1 cellular context compared by ENCODE assay signal in the genomic region with DNA sequence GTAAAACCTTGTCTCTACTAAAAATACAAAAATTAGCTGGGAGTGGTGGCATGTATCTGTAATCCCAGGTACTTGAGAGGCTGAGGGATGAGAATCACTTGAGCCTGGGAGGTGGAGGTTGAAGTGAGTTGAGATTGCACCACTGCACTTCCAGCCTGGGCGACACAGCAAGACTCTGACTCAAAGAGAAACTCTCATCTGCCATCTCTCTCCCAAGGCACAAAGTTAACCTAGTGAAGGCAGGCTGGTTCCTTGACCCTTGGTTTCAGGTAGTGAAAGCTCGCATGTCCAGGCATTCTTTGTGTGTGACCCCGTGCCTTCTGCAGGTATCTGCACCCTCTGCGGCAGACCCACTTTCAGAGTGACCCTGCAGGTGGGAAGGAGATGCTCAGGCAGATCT.
TF ChIP-seq lines count a peak whose summit lies in the region.

No MANE protein-coding gene starts in this region.

TF ChIP-seq in GM12878, 131 proteins besides CTCF, POLR2A, EP300 and RAD21:
- TF ChIP-seq, protein P1, sequence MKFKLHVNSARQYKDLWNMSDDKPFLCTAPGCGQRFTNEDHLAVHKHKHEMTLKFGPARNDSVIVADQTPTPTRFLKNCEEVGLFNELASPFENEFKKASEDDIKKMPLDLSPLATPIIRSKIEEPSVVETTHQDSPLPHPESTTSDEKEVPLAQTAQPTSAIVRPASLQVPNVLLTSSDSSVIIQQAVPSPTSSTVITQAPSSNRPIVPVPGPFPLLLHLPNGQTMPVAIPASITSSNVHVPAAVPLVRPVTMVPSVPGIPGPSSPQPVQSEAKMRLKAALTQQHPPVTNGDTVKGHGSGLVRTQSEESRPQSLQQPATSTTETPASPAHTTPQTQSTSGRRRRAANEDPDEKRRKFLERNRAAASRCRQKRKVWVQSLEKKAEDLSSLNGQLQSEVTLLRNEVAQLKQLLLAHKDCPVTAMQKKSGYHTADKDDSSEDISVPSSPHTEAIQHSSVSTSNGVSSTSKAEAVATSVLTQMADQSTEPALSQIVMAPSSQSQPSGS (IDR thresholded peaks at IDR 0.05; ENCODE audit: low read length), result 0 out of 2 replicates have a peak, but pooled peaks have one; percentile 0
- TF ChIP-seq FOXK2 (IDR thresholded peaks at IDR 0.05), result no peak
- no peak for TF ChIP-seq POU2F2 (IDR thresholded peaks at IDR 0.05; ENCODE audit: borderline replicate concordance, low read depth, low read length)
- TF ChIP-seq JUNB (IDR thresholded peaks at IDR 0.05), result peak; percentile 36; the same call in 1 of the 2 replicates
- TF ChIP-seq BCL11A (IDR thresholded peaks at IDR 0.05; ENCODE audit: low read depth, low read length), result no peak
- no peak for TF ChIP-seq CHD1 (IDR thresholded peaks at IDR 0.05; ENCODE audit: low read depth, low read length)
- TF ChIP-seq ZBTB4 (CRISPR knock-in tag; IDR thresholded peaks at IDR 0.05), result no peak
- TF ChIP-seq TARDBP (IDR thresholded peaks at IDR 0.05; ENCODE audit: borderline replicate concordance), result no peak
- TF ChIP-seq RAD51 (IDR thresholded peaks at IDR 0.05), result no peak
- TF ChIP-seq ZBED1 (IDR thresholded peaks at IDR 0.05; ENCODE audit: borderline replicate concordance), result no peak
- TF ChIP-seq, protein P2, sequence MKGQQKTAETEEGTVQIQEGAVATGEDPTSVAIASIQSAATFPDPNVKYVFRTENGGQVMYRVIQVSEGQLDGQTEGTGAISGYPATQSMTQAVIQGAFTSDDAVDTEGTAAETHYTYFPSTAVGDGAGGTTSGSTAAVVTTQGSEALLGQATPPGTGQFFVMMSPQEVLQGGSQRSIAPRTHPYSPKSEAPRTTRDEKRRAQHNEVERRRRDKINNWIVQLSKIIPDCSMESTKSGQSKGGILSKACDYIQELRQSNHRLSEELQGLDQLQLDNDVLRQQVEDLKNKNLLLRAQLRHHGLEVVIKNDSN (IDR thresholded peaks at IDR 0.05; ENCODE audit: borderline replicate concordance, extremely low read length, insufficient read depth, low read depth, low read length), result no peak
- peak; percentile 41; the same call in 1 of the 2 replicates for TF ChIP-seq IRF4 (IDR thresholded peaks at IDR 0.05; ENCODE audit: low read depth, low read length)
- TF ChIP-seq STAT3 (IDR thresholded peaks at IDR 0.05; ENCODE audit: low read depth, low read length), result no peak
- no peak for TF ChIP-seq ATF7 (IDR thresholded peaks at IDR 0.05; ENCODE audit: low read depth)
- no peak for TF ChIP-seq CEBPB (IDR thresholded peaks at IDR 0.05; ENCODE audit: borderline replicate concordance in 1 of 2, low read depth in 2 of 2, low read length in 2 of 2)
